Comparison of ENCODE assay signal across 31 cellular contexts in genomic region chr18:22499421-22499820, GRCh38.
"Had no signal": no experiment of that assay in that cellular context is flagged by ENCODE, and none has a peak within 500 bp of the region (broad histone marks: within the 10 kb centered on the region; RNA-seq: fewer than 3 reads in every experiment).

No MANE protein-coding gene starts in this region.

- H3K27me3 ChIP-seq: adrenal gland, breast epithelium, MG63, Peyer's patch, SJSA1 had no signal

- H3K9me3 ChIP-seq: adrenal gland, breast epithelium, Peyer's patch, SJSA1 had no signal

- H3K4me1 ChIP-seq: adrenal gland, breast epithelium had no signal

- DNase-seq: activated CD4-positive, alpha-beta T cell treated with anti-CD3 and anti-CD28 coated beads for 48 hours; activated CD4-positive, alpha-beta T cell treated with anti-CD3 and anti-CD28 coated beads, Interleukin-2, amount 50 U/mL, for 4 hours; activated CD4-positive, CD25-positive, alpha-beta regulatory T cell treated with anti-CD3 and anti-CD28 coated beads, Interleukin-2, amount 50 U/mL, for 72 hours; activated CD8-positive, alpha-beta memory T cell treated with anti-CD3 and anti-CD28 coated beads, Interleukin-2, amount 50 U/mL, for 48 hours; activated CD8-positive, alpha-beta T cell treated with anti-CD3 and anti-CD28 coated beads, Interleukin-2, amount 10 ng/mL, durations not matched to agents 7 days and 5 days; activated naive CD4-positive, alpha-beta T cell treated with anti-CD3 and anti-CD28 coated beads, Interleukin-2, amount 50 U/mL, for 16 hours; activated naive CD8-positive, alpha-beta T cell treated with anti-CD3 and anti-CD28 coated beads, Interleukin-2, amount 10 ng/mL, durations not matched to agents 7 days and 5 days; activated T-cell treated with anti-CD3 and anti-CD28 coated beads, Interleukin-2, amount 50 U/mL, for 1 hour; adrenal gland; anterior cingulate cortex; central memory CD4-positive, alpha-beta T cell; KG1; MG63; MV-4-11; NCI-H1092 treated with DMSO at 0.1 percent for 48 hours; NCI-H1436 treated with DMSO at 0.1 percent for 48 hours; NCI-H187; NCI-H2081; NCI-H2227 treated with DMSO at 0.1 percent for 48 hours; NCI-H446 treated with DMSO at 0.1 percent for 48 hours; NCI-H524 treated with DMSO at 0.1 percent for 48 hours; NK-92 treated with Interleukin-12 subunit alpha and Interleukin-12 subunit beta, amount 100 ng/mL, for 24 hours; OCI-M1; Peyer's patch; Right ventricle myocardium superior; SW 1271 had no signal

- H3K36me3 ChIP-seq: adrenal gland, breast epithelium, MG63, Peyer's patch, SJSA1 had no signal

- H3K27ac ChIP-seq: adrenal gland, breast epithelium, Peyer's patch, RWPE1, SJSA1 had no signal

- ATAC-seq: activated CD8-positive, alpha-beta T cell treated with anti-CD3 and anti-CD28 coated beads, Interleukin-2, amount 10 ng/mL, durations not matched to agents 7 days and 5 days; SK-N-SH treated with all-trans-retinoic acid at 6 μM for 48 hours; WTC11 had no signal

- H3K4me3 ChIP-seq: adrenal gland, breast epithelium, MG63, Peyer's patch, SJSA1 had no signal
